In genomic region chr2:237222178-237222577, GRCh38 we compare ENCODE assay signal across 11 cellular contexts.
DNase-seq lines count a peak whose midpoint lies in the region; ATAC-seq and TF ChIP-seq lines count a peak whose summit lies in the region.
"Had no signal": no experiment of that assay in that cellular context is flagged by ENCODE, and none has a peak within 500 bp of the region (broad histone marks: within the 10 kb centered on the region; RNA-seq: fewer than 3 reads in every experiment).

No MANE protein-coding gene starts in this region.

- no peak for TF ChIP-seq CTCF in breast epithelium (IDR thresholded peaks at IDR 0.05)
- TF ChIP-seq CTCF in MCF 10A (IDR thresholded peaks at IDR 0.05; ENCODE audit: unreplicated experiment), result no peak
- no peak for TF ChIP-seq CTCF in body of pancreas (IDR thresholded peaks at IDR 0.05)
- TF ChIP-seq CTCF in right atrium auricular region (IDR thresholded peaks at IDR 0.05), result no peak

- no peaks in the 10 kb centered on the region for H3K36me3 ChIP-seq in breast epithelium
- H3K36me3 ChIP-seq in body of pancreas (replicated peaks in 1 of 2; ENCODE audit: insufficient read depth in 1 of 2, low read depth in 2 of 2), result no peaks in the 10 kb centered on the region
- no peaks in the 10 kb centered on the region for H3K36me3 ChIP-seq in right atrium auricular region
- H3K36me3 ChIP-seq: Peyer's patch had no signal

- no peak for DNase-seq in breast epithelium (ENCODE audit: low spot score in 2 of 2)
- no peak for DNase-seq in MCF 10A (ENCODE audit: unreplicated experiment)
- peak in 1 of 4 donors; percentile 13 for DNase-seq in body of pancreas
- peak; percentile 56 for DNase-seq in right atrium auricular region (ENCODE audit: low spot score)
- no peak for DNase-seq in head of caudate nucleus
- no peak for DNase-seq in SHP77 treated with DMSO at 0.1 percent for 48 hours (lab: John Stamatoyannopoulos, UW)
- no peak for DNase-seq in NCI-H1092 (lab: John Stamatoyannopoulos, UW)
- DNase-seq: 8988T, NCI-H1048, Peyer's patch had no signal

- H3K4me1 Mint-ChIP-seq in MCF 10A (ENCODE audit: insufficient read depth, unreplicated experiment), result peaks cover 17% of the 10 kb centered on the region

- H3K9me3 Mint-ChIP-seq in MCF 10A (ENCODE audit: unreplicated experiment), result no peaks in the 10 kb centered on the region

- 33 to 39% methylated on average over 9 of the region's 9 CpGs for WGBS in body of pancreas, 2 donors

- ATAC-seq in body of pancreas (peak; percentile 31), HG03571 (IDR thresholded peaks at IDR 0.05; ENCODE audit: unreplicated experiment) (no peak)

- H3K27me3 ChIP-seq in breast epithelium, result no peaks in the 10 kb centered on the region
- H3K27me3 ChIP-seq in body of pancreas, result no peaks in the 10 kb centered on the region
- no peaks in the 10 kb centered on the region for H3K27me3 ChIP-seq in right atrium auricular region
- H3K27me3 ChIP-seq: Peyer's patch had no signal

- H3K9me3 ChIP-seq in breast epithelium (no peaks in the 10 kb centered on the region), body of pancreas (no peaks in the 10 kb centered on the region), right atrium auricular region (no peaks in the 10 kb centered on the region)
- H3K9me3 ChIP-seq: Peyer's patch had no signal

- CTCF ChIA-PET in MCF 10A (lab: Yijun Ruan, JAX), result interaction anchor here (0.6 kb wide), 1 partner anchor 291 kb away, joined by 3 read pairs; no protein-coding TSS in a partner anchor

- BruUV-seq in MCF 10A (replicated peaks; lab: Mats Ljungman, UMichigan), result no TSS peak

- H3K27ac ChIP-seq in breast epithelium, result peak overlapping the region; percentile 69 to 79
- peak overlapping the region in 2 of 4 donors; percentile 35 to 38 for H3K27ac ChIP-seq in body of pancreas
- H3K27ac ChIP-seq in right atrium auricular region, result peak overlapping the region; percentile 24 to 41

- intact Hi-C loops in breast epithelium (cut with DNase I; ENCODE audit: low total_unique reads), result no loop called here
- intact Hi-C loops in MCF 10A (cut with micrococcal nuclease), result no loop called here
- intact Hi-C loops in body of pancreas (cut with DNase I), result no loop called here
- intact Hi-C loops in head of caudate nucleus (cut with DNase I), result no loop called here

- POLR2A ChIA-PET in MCF 10A (lab: Yijun Ruan, JAX), result interaction anchor here (0.6 kb wide), 1 partner anchor 76 kb away, joined by 3 read pairs; no protein-coding TSS in a partner anchor

- H3K27ac Mint-ChIP-seq in MCF 10A (ENCODE audit: low read depth, unreplicated experiment), result no peak overlapping the region

- H3K4me1 ChIP-seq in breast epithelium (peaks cover 0 to 15% of the 10 kb centered on the region in 2 donors), body of pancreas (peaks cover 12% of the 10 kb centered on the region), right atrium auricular region (peaks cover 0 to 14% of the 10 kb centered on the region in 2 donors)
- H3K4me1 ChIP-seq: Peyer's patch had no signal

- no peaks in the 10 kb centered on the region for H3K27me3 Mint-ChIP-seq in MCF 10A (ENCODE audit: insufficient read depth, unreplicated experiment)

- H3K4me3 Mint-ChIP-seq in MCF 10A (ENCODE audit: unreplicated experiment), result no peak overlapping the region

- H3K4me3 ChIP-seq in breast epithelium (no peak overlapping the region), body of pancreas (no peak overlapping the region), right atrium auricular region (no peak overlapping the region)
- H3K4me3 ChIP-seq: Peyer's patch had no signal

- no peaks in the 10 kb centered on the region for H3K36me3 Mint-ChIP-seq in MCF 10A (ENCODE audit: insufficient read depth, unreplicated experiment)

- TF ChIP-seq POLR2A in breast epithelium (IDR thresholded peaks at IDR 0.05) (no peak), body of pancreas (IDR thresholded peaks at IDR 0.05) (no peak)
